ENCODE assay signal across 1 cellular context in genomic region chr17:2693561-2694380, GRCh38.
TF ChIP-seq lines count a peak whose summit lies in the region.

No MANE protein-coding gene starts in this region.

TF ChIP-seq in HepG2, 621 proteins besides CTCF, POLR2A, EP300 and RAD21:
- no peak for TF ChIP-seq ZNF766 (CRISPR knock-in tag; IDR thresholded peaks at IDR 0.05; ENCODE audit: borderline replicate concordance)
- TF ChIP-seq AGO2 (optimal IDR thresholded peaks at IDR 0.05; ENCODE audit: low read depth, low read length), result peak; percentile 90
- TF ChIP-seq POLR2G (IDR thresholded peaks at IDR 0.05; ENCODE audit: low read depth, low read length), result no peak
- no peak for TF ChIP-seq ZBTB1 (CRISPR knock-in tag; IDR thresholded peaks at IDR 0.05; ENCODE audit: borderline replicate concordance)
- TF ChIP-seq RBM22 (optimal IDR thresholded peaks at IDR 0.05; ENCODE audit: low read length), result peak; percentile 60
- TF ChIP-seq REST (IDR thresholded peaks at IDR 0.05; ENCODE audit: borderline replicate concordance in 1 of 2, low read depth in 1 of 2, low read length in 2 of 2), result no peak
- TF ChIP-seq CREB1 (IDR thresholded peaks at IDR 0.05), result no peak
- no peak for TF ChIP-seq CREB1 (CRISPR knock-in tag; IDR thresholded peaks at IDR 0.05)
- no peak for TF ChIP-seq ZNF451 (CRISPR knock-in tag; IDR thresholded peaks at IDR 0.05)
- no peak for TF ChIP-seq FOXK1 (CRISPR knock-in tag; IDR thresholded peaks at IDR 0.05; ENCODE audit: borderline replicate concordance, low read depth)
- no peak for TF ChIP-seq ZNF609 (CRISPR knock-in tag; IDR thresholded peaks at IDR 0.05; ENCODE audit: borderline replicate concordance)
- no peak for TF ChIP-seq JDP2 (CRISPR knock-in tag; IDR thresholded peaks at IDR 0.05; ENCODE audit: borderline replicate concordance)
- TF ChIP-seq ZSCAN31 (CRISPR knock-in tag; IDR thresholded peaks at IDR 0.05; ENCODE audit: low read depth), result no peak
